12 cellular contexts compared by ENCODE assay signal in the genomic region with DNA sequence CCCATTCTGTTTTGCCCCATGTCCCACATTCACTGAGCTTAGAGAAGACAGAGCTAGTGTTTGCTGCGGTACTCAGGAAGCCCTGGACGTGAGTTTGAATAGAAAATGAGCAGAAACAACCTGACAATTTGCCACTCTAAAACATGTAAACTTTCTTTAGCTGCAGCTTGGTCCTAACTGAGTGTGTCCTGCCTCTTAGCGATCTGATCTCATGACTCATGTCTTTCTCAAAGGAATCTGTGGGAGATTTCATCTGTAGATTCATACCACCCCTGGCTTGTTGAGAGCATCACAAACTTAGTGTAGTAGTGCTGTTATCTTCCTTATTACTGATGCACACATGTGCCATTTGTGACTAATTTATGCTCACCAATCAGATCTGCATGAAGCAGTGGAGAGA.
DNase-seq lines count a peak whose midpoint lies in the region; ATAC-seq, FAIRE-seq and TF ChIP-seq lines count a peak whose summit lies in the region.
"Had no signal": no experiment of that assay in that cellular context is flagged by ENCODE, and none has a peak within 500 bp of the region (broad histone marks: within the 10 kb centered on the region; RNA-seq: fewer than 3 reads in every experiment).

No MANE protein-coding gene starts in this region.

- H3K4me3 ChIP-seq in hepatocyte (no peak overlapping the region), gastrocnemius medialis (no peak overlapping the region)

- POLR2A ChIA-PET in activated CD8-positive, alpha-beta T cell treated with anti-CD3 and anti-CD28 coated beads, Interleukin-2, amount 10 ng/mL, durations not matched to agents 7 days and 5 days (lab: Charles Lee) = no interaction called here

- peaks cover 43% of the 10 kb centered on the region for H3K79me2 ChIP-seq in hepatocyte

- TF ChIP-seq CTCF in hepatocyte (IDR thresholded peaks at IDR 0.05; ENCODE audit: poor library complexity) = no peak
- TF ChIP-seq CTCF in gastrocnemius medialis (IDR thresholded peaks at IDR 0.05 in 4 of 5, conservative IDR thresholded peaks at IDR 0.05 in 1 of 5) = no peak

- H3K4me3 Mint-ChIP-seq in activated CD8-positive, alpha-beta T cell treated with anti-CD3 and anti-CD28 coated beads, Interleukin-2, amount 10 ng/mL, durations not matched to agents 7 days and 5 days = no peak overlapping the region
- H3K4me3 Mint-ChIP-seq: endodermal cell had no signal

- H4K20me1 ChIP-seq in hepatocyte (ENCODE audit: insufficient read depth, poor library complexity, severe bottlenecking) = no peaks in the 10 kb centered on the region

- in situ Hi-C loops in ACHN (cut with HindIII; ENCODE audit: low pct_ligation_motif_present, low pct_unique_long_range_greater_than_20kb, low sequenced_read_pairs) (no loop called here), gastrocnemius medialis (cut with MboI; ENCODE audit: low sequenced_read_pairs in 4 of 4) (no loop called here)

- peak overlapping the region; percentile 17 for H3K27ac Mint-ChIP-seq in activated CD8-positive, alpha-beta T cell treated with anti-CD3 and anti-CD28 coated beads, Interleukin-2, amount 10 ng/mL, durations not matched to agents 7 days and 5 days
- H3K27ac Mint-ChIP-seq: endodermal cell had no signal

- DNase-seq in ACHN (peak; percentile 82), H54 (ENCODE audit: insufficient read length, low spot score) (peak; percentile 52), hepatocyte (ENCODE audit: low spot score) (no peak), gastrocnemius medialis (no peak), sciatic nerve (ENCODE audit: low spot score) (no peak), left lobe of liver (ENCODE audit: low spot score) (no peak)
- DNase-seq in activated CD8-positive, alpha-beta T cell treated with anti-CD3 and anti-CD28 coated beads, Interleukin-2, amount 10 ng/mL, durations not matched to agents 7 days and 5 days = no peak
- DNase-seq: endodermal cell; midbrain; NCI-H1092; stimulated activated CD4-positive, alpha-beta T cell treated with anti-CD3 and anti-CD28 coated beads, Interleukin-1b, Interleukin-23, amount 100 ng/mL, for 48 hours had no signal

- FAIRE-seq in H54 (lab: Jason Lieb, UNC) = peak; percentile 98

- H2AFZ ChIP-seq in hepatocyte = no peak overlapping the region

- no peaks in the 10 kb centered on the region for H3K27me3 Mint-ChIP-seq in activated CD8-positive, alpha-beta T cell treated with anti-CD3 and anti-CD28 coated beads, Interleukin-2, amount 10 ng/mL, durations not matched to agents 7 days and 5 days (ENCODE audit: low read depth)

- H3K4me1 ChIP-seq in hepatocyte (ENCODE audit: insufficient read depth) (peaks cover 26% of the 10 kb centered on the region), gastrocnemius medialis (peaks cover 0 to 9% of the 10 kb centered on the region in 2 donors)

- no peaks in the 10 kb centered on the region for H3K9me3 Mint-ChIP-seq in activated CD8-positive, alpha-beta T cell treated with anti-CD3 and anti-CD28 coated beads, Interleukin-2, amount 10 ng/mL, durations not matched to agents 7 days and 5 days (ENCODE audit: insufficient read depth)
- H3K9me3 Mint-ChIP-seq: endodermal cell had no signal

- peaks cover 53% of the 10 kb centered on the region for H3K4me1 Mint-ChIP-seq in activated CD8-positive, alpha-beta T cell treated with anti-CD3 and anti-CD28 coated beads, Interleukin-2, amount 10 ng/mL, durations not matched to agents 7 days and 5 days (ENCODE audit: low read depth)

- CTCF ChIA-PET in activated CD8-positive, alpha-beta T cell treated with anti-CD3 and anti-CD28 coated beads, Interleukin-2, amount 10 ng/mL, durations not matched to agents 7 days and 5 days (lab: Charles Lee) = interaction anchor here (0.8 to 1.4 kb wide), 2 partner anchors 45 to 87 kb away, joined by 3 to 4 read pairs; partner anchors contain the start of gene ITPR2

- TF ChIP-seq POLR2A in H54 (IDR thresholded peaks at IDR 0.05; ENCODE audit: low read depth, low read length) = no peak
- TF ChIP-seq POLR2A in gastrocnemius medialis (IDR thresholded peaks at IDR 0.05) = no peak

- H3K27ac ChIP-seq in hepatocyte (peak overlapping the region; percentile 36), gastrocnemius medialis (no peak overlapping the region)

- H3K27me3 ChIP-seq in hepatocyte (no peaks in the 10 kb centered on the region), gastrocnemius medialis (no peaks in the 10 kb centered on the region)

- H3K36me3 ChIP-seq in hepatocyte (replicated peaks; ENCODE audit: insufficient read depth, low read depth) (no peaks in the 10 kb centered on the region), gastrocnemius medialis (no peaks in the 10 kb centered on the region)

- intact Hi-C loops in gastrocnemius medialis (cut with DNase I; ENCODE audit: low total_unique reads) (no loop called here), sciatic nerve (cut with DNase I) (no loop called here)

- no peaks in the 10 kb centered on the region for H3K9me2 ChIP-seq in hepatocyte (replicated peaks; ENCODE audit: insufficient read depth)

- no peak for ATAC-seq in activated CD8-positive, alpha-beta T cell treated with anti-CD3 and anti-CD28 coated beads, Interleukin-2, amount 10 ng/mL, durations not matched to agents 7 days and 5 days
- ATAC-seq in gastrocnemius medialis (no peak), sciatic nerve (no peak), left lobe of liver (no peak), HG02870 (IDR thresholded peaks at IDR 0.05; ENCODE audit: unreplicated experiment) (no peak)

- no peaks in the 10 kb centered on the region for H3K9me3 ChIP-seq in hepatocyte (ENCODE audit: low read depth)
- no peaks in the 10 kb centered on the region for H3K9me3 ChIP-seq in gastrocnemius medialis

- no peak overlapping the region for H3K4me2 ChIP-seq in hepatocyte

- peaks cover 15% of the 10 kb centered on the region for H3K36me3 Mint-ChIP-seq in activated CD8-positive, alpha-beta T cell treated with anti-CD3 and anti-CD28 coated beads, Interleukin-2, amount 10 ng/mL, durations not matched to agents 7 days and 5 days (ENCODE audit: low read depth)

- 70% methylated on average over 3 of the region's 3 CpGs for WGBS in hepatocyte (ENCODE audit: low lambda C conversion rate, missing lambda C conversion rate)

Comparison
In these comparisons a context has a peak if more than half of its experiments do, and no peak if none do; other contexts are left out.
1. DNase-seq: peak in ACHN (single experiment) and H54 (single experiment); none in activated CD8-positive, alpha-beta T cell treated with anti-CD3 and anti-CD28 coated beads, Interleukin-2, amount 10 ng/mL, durations not matched to agents 7 days and 5 days (single experiment), hepatocyte (single experiment), gastrocnemius medialis (0 of 2), sciatic nerve (single experiment) and left lobe of liver (single experiment).